Comparison of ENCODE assay signal across 7 cellular contexts in genomic region chr2:25314514-25315315, GRCh38. TPM values are rescaled to one million over a fixed set of nuclear protein-coding genes. Genes with fewer than 3 reads are reported as not detected.
DNase-seq lines count a peak whose midpoint lies in the region; ATAC-seq, FAIRE-seq and TF ChIP-seq lines count a peak whose summit lies in the region.

No MANE protein-coding gene starts in this region.

- ATAC-seq in HG03280 (IDR thresholded peaks at IDR 0.05; ENCODE audit: unreplicated experiment) = peak; percentile 61
- ATAC-seq in GM18870 (IDR thresholded peaks at IDR 0.05; ENCODE audit: unreplicated experiment) = no peak

- H3K27me3 Mint-ChIP-seq in activated naive CD8-positive, alpha-beta T cell treated with anti-CD3 and anti-CD28 coated beads for 36 hours = no peaks in the 10 kb centered on the region

- H3K4me3 ChIP-seq in SK-N-MC (peak overlapping the region; percentile 50), kidney (ENCODE audit: low read length in 2 of 2) (no peak overlapping the region)

- H3K36me3 ChIP-seq in SK-N-MC (ENCODE audit: insufficient read depth, low read length) = peaks cover 2% of the 10 kb centered on the region; the same call in 1 of the 2 replicates
- H3K36me3 ChIP-seq in kidney (ENCODE audit: control insufficient read depth in 1 of 2, insufficient read depth in 2 of 2, low read length in 2 of 2) = peaks cover 2 to 4% of the 10 kb centered on the region in 2 donors

- no peak for TF ChIP-seq CTCF in kidney (IDR thresholded peaks at IDR 0.05; ENCODE audit: borderline replicate concordance, extremely low read depth, insufficient read depth)

- FAIRE-seq in kidney (lab: Jason Lieb, UNC) = no peak

- H3K9me3 ChIP-seq in SK-N-MC (ENCODE audit: low read depth, low read length) = no peaks in the 10 kb centered on the region
- no peaks in the 10 kb centered on the region for H3K9me3 ChIP-seq in kidney (ENCODE audit: control insufficient read depth in 1 of 2, low read length in 2 of 2)

- peaks cover 24 to 48% of the 10 kb centered on the region in 2 donors for H3K4me1 ChIP-seq in kidney (ENCODE audit: control insufficient read depth in 1 of 2, insufficient read depth in 1 of 2, low read depth in 1 of 2, low read length in 2 of 2)

- intact Hi-C loops in kidney (cut with DNase I) = no loop called here

- H3K27ac ChIP-seq in SK-N-MC (peak overlapping the region; percentile 82), kidney (ENCODE audit: low read depth in 2 of 2, low read length in 2 of 2) (peak overlapping the region; percentile 25 to 57)

- H3K9ac ChIP-seq in SK-N-MC (ENCODE audit: insufficient read length) (peak overlapping the region; percentile 66), kidney (ENCODE audit: low read length in 2 of 2) (peak overlapping the region in 1 of 2 donors; percentile 34)

- peaks cover 3% of the 10 kb centered on the region for H3K9me3 Mint-ChIP-seq in activated naive CD8-positive, alpha-beta T cell treated with anti-CD3 and anti-CD28 coated beads for 36 hours

- peak overlapping the region; percentile 97 for H3K27ac Mint-ChIP-seq in activated naive CD8-positive, alpha-beta T cell treated with anti-CD3 and anti-CD28 coated beads for 36 hours

- peaks cover 58% of the 10 kb centered on the region for H3K4me1 Mint-ChIP-seq in activated naive CD8-positive, alpha-beta T cell treated with anti-CD3 and anti-CD28 coated beads for 36 hours

- peak; percentile 65 for TF ChIP-seq POLR2A in GM19193 (IDR thresholded peaks at IDR 0.05; ENCODE audit: extremely low read depth, insufficient read depth, insufficient read length)

- peaks cover 43% of the 10 kb centered on the region for H3K36me3 Mint-ChIP-seq in activated naive CD8-positive, alpha-beta T cell treated with anti-CD3 and anti-CD28 coated beads for 36 hours

- peak overlapping the region; percentile 92 for H3K4me3 Mint-ChIP-seq in activated naive CD8-positive, alpha-beta T cell treated with anti-CD3 and anti-CD28 coated beads for 36 hours

- DNase-seq in SK-N-MC (ENCODE audit: low read depth, low spot score) (peak; percentile 48), kidney (peak; percentile 93)
- peak; percentile 93 for DNase-seq in activated naive CD8-positive, alpha-beta T cell treated with anti-CD3 and anti-CD28 coated beads for 36 hours
- peak; percentile 87 to 93 for DNase-seq in stimulated activated CD4-positive, alpha-beta T cell treated with anti-CD3 and anti-CD28 coated beads, Interleukin-4, amount 100 ng/mL, for 4 hours

RNA-seq across cellular contexts. Expression of gene DNMT3A, which starts 27.0 kb away (rescaled TPM):
- 10 to 100 TPM; 90.7 to 92.2 TPM for total RNA-seq in activated naive CD8-positive, alpha-beta T cell treated with anti-CD3 and anti-CD28 coated beads for 36 hours
- 31.4 TPM for total RNA-seq in kidney
- 6.5 TPM for polyA plus RNA-seq in kidney (ENCODE audit: insufficient read depth, low read depth, low replicate concordance)
